In the genomic region with DNA sequence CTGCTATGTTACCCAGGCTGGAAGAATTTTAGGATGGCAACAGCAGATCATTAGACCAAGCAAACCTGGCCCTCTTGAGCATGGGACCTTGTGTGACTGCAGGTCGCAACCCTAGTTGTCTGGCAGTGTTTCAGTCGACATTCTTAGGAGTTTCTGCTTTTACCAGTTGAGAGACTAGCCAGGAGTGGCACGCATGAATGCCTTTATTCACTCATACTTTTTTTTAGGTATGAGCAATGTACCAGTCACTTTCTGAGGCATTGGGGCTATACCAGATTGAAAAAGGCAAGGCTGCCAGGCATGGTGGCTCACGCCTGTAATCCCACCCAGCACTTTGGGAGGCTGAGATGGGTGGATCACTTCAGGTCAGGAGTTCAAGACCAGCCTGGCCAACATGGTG, we compare ENCODE assay signal across 18 cellular contexts. TPM values are rescaled to one million over a fixed set of nuclear protein-coding genes. Genes with fewer than 3 reads are reported as not detected.
DNase-seq lines count a peak whose midpoint lies in the region; ATAC-seq and TF ChIP-seq lines count a peak whose summit lies in the region.
"Had no signal": no experiment of that assay in that cellular context is flagged by ENCODE, and none has a peak within 500 bp of the region (broad histone marks: within the 10 kb centered on the region; RNA-seq: fewer than 3 reads in every experiment).

No MANE protein-coding gene starts in this region.

- H3K9me3 ChIP-seq in HUES48 (ENCODE audit: control insufficient read depth, insufficient read depth, low read length), result no peaks in the 10 kb centered on the region
- H3K9me3 ChIP-seq: stomach had no signal

- CTCF ChIA-PET in WTC11 (lab: Charles Lee), result interaction anchor here (1.1 to 1.8 kb wide), 2 partner anchors 12 to 83 kb away, joined by 3 to 6 read pairs; no protein-coding TSS in a partner anchor

- peak overlapping the region; percentile 80 for H3K27ac Mint-ChIP-seq in WTC11
- no peak overlapping the region for H3K27ac Mint-ChIP-seq in activated naive CD4-positive, alpha-beta T cell treated with anti-CD3 and anti-CD28 coated beads, Interleukin-2, amount 50 U/mL, for 72 hours
- H3K27ac Mint-ChIP-seq: activated CD4-positive, alpha-beta T cell treated with anti-CD3 and anti-CD28 coated beads, Interleukin-2, amount 10 ng/mL, durations not matched to agents 7 days and 5 days had no signal

- H3K27me3 ChIP-seq in HUES48 (ENCODE audit: control insufficient read depth, insufficient read depth, low read length) (no peaks in the 10 kb centered on the region), foreskin keratinocyte (no peaks in the 10 kb centered on the region)
- H3K27me3 ChIP-seq: stomach had no signal

- H3K4me1 ChIP-seq in HUES48 (ENCODE audit: control insufficient read depth, insufficient read depth, low read length), result peaks cover 31% of the 10 kb centered on the region
- peaks cover 23% of the 10 kb centered on the region for H3K4me1 ChIP-seq in foreskin keratinocyte

- no peak overlapping the region for H3K4me3 Mint-ChIP-seq in WTC11
- H3K4me3 Mint-ChIP-seq: activated CD4-positive, alpha-beta T cell treated with anti-CD3 and anti-CD28 coated beads, Interleukin-2, amount 10 ng/mL, durations not matched to agents 7 days and 5 days had no signal

- H3K4me1 Mint-ChIP-seq in WTC11, result peaks cover 46% of the 10 kb centered on the region
- H3K4me1 Mint-ChIP-seq: activated CD4-positive, alpha-beta T cell treated with anti-CD3 and anti-CD28 coated beads, Interleukin-2, amount 10 ng/mL, durations not matched to agents 7 days and 5 days had no signal

- DNase-seq in AG09319 (ENCODE audit: extremely low read depth, low read depth), result peak; percentile 12
- DNase-seq in WTC11 (ENCODE audit: low spot score), result no peak
- DNase-seq in foreskin keratinocyte, result peak; percentile 86 to 94
- DNase-seq in middle frontal gyrus (ENCODE audit: extremely low spot score, low spot score), result no peak
- DNase-seq in NOMO-1 treated with DMSO at 0.1 percent for 48 hours (lab: John Stamatoyannopoulos, UW; ENCODE audit: unreplicated experiment), result no peak
- DNase-seq in COR-L47 (lab: John Stamatoyannopoulos, UW), result no peak
- no peak for DNase-seq in activated naive CD4-positive, alpha-beta T cell treated with anti-CD3 and anti-CD28 coated beads, Interleukin-2, amount 50 U/mL, for 72 hours (ENCODE audit: low spot score in 2 of 2)
- DNase-seq: activated CD4-positive, alpha-beta T cell treated with anti-CD3 and anti-CD28 coated beads, Interleukin-2, amount 10 ng/mL, durations not matched to agents 7 days and 5 days; activated T-cell treated with anti-CD3 and anti-CD28 coated beads, Interleukin-2, amount 50 U/mL, for 1 hour; midbrain; NCI-H2029 treated with DMSO at 0.1 percent for 48 hours; NCI-H774; SHP77; stomach; T-helper 9 cell had no signal

- TF ChIP-seq CTCF in AG09319 (IDR thresholded peaks at IDR 0.05; ENCODE audit: low read depth, low read length), result no peak
- TF ChIP-seq CTCF in WTC11 (IDR thresholded peaks at IDR 0.05), result no peak
- no peak for TF ChIP-seq CTCF in foreskin keratinocyte (conservative IDR thresholded peaks at IDR 0.05)

- H3K36me3 Mint-ChIP-seq in WTC11, result no peaks in the 10 kb centered on the region
- no peaks in the 10 kb centered on the region for H3K36me3 Mint-ChIP-seq in activated naive CD4-positive, alpha-beta T cell treated with anti-CD3 and anti-CD28 coated beads, Interleukin-2, amount 50 U/mL, for 72 hours

- POLR2A ChIA-PET in WTC11 (lab: Charles Lee), result no interaction called here

- H3K9me3 Mint-ChIP-seq in WTC11, result no peaks in the 10 kb centered on the region
- H3K9me3 Mint-ChIP-seq in activated naive CD4-positive, alpha-beta T cell treated with anti-CD3 and anti-CD28 coated beads, Interleukin-2, amount 50 U/mL, for 72 hours, result no peaks in the 10 kb centered on the region
- H3K9me3 Mint-ChIP-seq: activated CD4-positive, alpha-beta T cell treated with anti-CD3 and anti-CD28 coated beads, Interleukin-2, amount 10 ng/mL, durations not matched to agents 7 days and 5 days had no signal

- no peaks in the 10 kb centered on the region for H3K36me3 ChIP-seq in HUES48 (ENCODE audit: control insufficient read depth, insufficient read depth, low read length)
- H3K36me3 ChIP-seq: stomach had no signal

- no peaks in the 10 kb centered on the region for H3K27me3 Mint-ChIP-seq in WTC11 (ENCODE audit: low read depth)
- H3K27me3 Mint-ChIP-seq: activated CD4-positive, alpha-beta T cell treated with anti-CD3 and anti-CD28 coated beads, Interleukin-2, amount 10 ng/mL, durations not matched to agents 7 days and 5 days had no signal

- no peak overlapping the region for H3K4me3 ChIP-seq in HUES48 (ENCODE audit: low read depth, low read length)
- H3K4me3 ChIP-seq: coronary artery, stomach had no signal

- H3K9ac ChIP-seq in HUES48 (ENCODE audit: low read depth, low read length), result no peak overlapping the region

- H3K27ac ChIP-seq in HUES48 (ENCODE audit: low read depth, low read length) (peak overlapping the region; percentile 90), foreskin keratinocyte (peak overlapping the region; percentile 96)
- H3K27ac ChIP-seq: coronary artery, HL-60, stomach had no signal

- no peak for ATAC-seq in WTC11
- ATAC-seq in foreskin keratinocyte, result peak; percentile 73
- ATAC-seq in activated naive CD4-positive, alpha-beta T cell treated with anti-CD3 and anti-CD28 coated beads, Interleukin-2, amount 50 U/mL, for 72 hours, result no peak

TF ChIP-seq in WTC11, 78 proteins besides CTCF, POLR2A, EP300 and RAD21:
- TF ChIP-seq, protein P1, sequence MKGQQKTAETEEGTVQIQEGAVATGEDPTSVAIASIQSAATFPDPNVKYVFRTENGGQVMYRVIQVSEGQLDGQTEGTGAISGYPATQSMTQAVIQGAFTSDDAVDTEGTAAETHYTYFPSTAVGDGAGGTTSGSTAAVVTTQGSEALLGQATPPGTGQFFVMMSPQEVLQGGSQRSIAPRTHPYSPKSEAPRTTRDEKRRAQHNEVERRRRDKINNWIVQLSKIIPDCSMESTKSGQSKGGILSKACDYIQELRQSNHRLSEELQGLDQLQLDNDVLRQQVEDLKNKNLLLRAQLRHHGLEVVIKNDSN (CRISPR knock-in tag; IDR thresholded peaks at IDR 0.05), result no peak
- TF ChIP-seq, protein P2, sequence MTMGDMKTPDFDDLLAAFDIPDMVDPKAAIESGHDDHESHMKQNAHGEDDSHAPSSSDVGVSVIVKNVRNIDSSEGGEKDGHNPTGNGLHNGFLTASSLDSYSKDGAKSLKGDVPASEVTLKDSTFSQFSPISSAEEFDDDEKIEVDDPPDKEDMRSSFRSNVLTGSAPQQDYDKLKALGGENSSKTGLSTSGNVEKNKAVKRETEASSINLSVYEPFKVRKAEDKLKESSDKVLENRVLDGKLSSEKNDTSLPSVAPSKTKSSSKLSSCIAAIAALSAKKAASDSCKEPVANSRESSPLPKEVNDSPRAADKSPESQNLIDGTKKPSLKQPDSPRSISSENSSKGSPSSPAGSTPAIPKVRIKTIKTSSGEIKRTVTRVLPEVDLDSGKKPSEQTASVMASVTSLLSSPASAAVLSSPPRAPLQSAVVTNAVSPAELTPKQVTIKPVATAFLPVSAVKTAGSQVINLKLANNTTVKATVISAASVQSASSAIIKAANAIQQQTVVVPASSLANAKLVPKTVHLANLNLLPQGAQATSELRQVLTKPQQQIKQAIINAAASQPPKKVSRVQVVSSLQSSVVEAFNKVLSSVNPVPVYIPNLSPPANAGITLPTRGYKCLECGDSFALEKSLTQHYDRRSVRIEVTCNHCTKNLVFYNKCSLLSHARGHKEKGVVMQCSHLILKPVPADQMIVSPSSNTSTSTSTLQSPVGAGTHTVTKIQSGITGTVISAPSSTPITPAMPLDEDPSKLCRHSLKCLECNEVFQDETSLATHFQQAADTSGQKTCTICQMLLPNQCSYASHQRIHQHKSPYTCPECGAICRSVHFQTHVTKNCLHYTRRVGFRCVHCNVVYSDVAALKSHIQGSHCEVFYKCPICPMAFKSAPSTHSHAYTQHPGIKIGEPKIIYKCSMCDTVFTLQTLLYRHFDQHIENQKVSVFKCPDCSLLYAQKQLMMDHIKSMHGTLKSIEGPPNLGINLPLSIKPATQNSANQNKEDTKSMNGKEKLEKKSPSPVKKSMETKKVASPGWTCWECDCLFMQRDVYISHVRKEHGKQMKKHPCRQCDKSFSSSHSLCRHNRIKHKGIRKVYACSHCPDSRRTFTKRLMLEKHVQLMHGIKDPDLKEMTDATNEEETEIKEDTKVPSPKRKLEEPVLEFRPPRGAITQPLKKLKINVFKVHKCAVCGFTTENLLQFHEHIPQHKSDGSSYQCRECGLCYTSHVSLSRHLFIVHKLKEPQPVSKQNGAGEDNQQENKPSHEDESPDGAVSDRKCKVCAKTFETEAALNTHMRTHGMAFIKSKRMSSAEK (CRISPR knock-in tag; IDR thresholded peaks at IDR 0.05; ENCODE audit: borderline replicate concordance), result no peak
- TF ChIP-seq FOXJ3 (CRISPR knock-in tag; IDR thresholded peaks at IDR 0.05; ENCODE audit: borderline replicate concordance), result no peak

RNA-seq across cellular contexts. Expression of a gene that starts 28.2 kb away (rescaled TPM):
- total RNA-seq in WTC11 (2021), result 54.4 to 66.9 TPM (median 56.0 TPM) in 3 replicates
- 9.1 and 15.1 TPM in 2 replicates for total RNA-seq in foreskin keratinocyte
- 4.8 and 9.0 TPM in 2 replicates for polyA plus RNA-seq in foreskin keratinocyte
- total RNA-seq in activated naive CD4-positive, alpha-beta T cell treated with anti-CD3 and anti-CD28 coated beads, Interleukin-2, amount 50 U/mL, for 72 hours, result under 1 TPM; 0.31 to 0.61 TPM

RNA-seq across cellular contexts. Expression of a gene that starts 55.1 kb away (rescaled TPM):
- 115 to 134 TPM (median 132 TPM) in 3 replicates for total RNA-seq in WTC11 (2021)
- 112 and 113 TPM in 2 replicates for total RNA-seq in foreskin keratinocyte
- 145 and 156 TPM in 2 replicates for polyA plus RNA-seq in foreskin keratinocyte
- 100 to 1,000 TPM in 1 of 2 donors, 10 to 100 TPM in 1; 94.6 to 135 TPM for total RNA-seq in activated naive CD4-positive, alpha-beta T cell treated with anti-CD3 and anti-CD28 coated beads, Interleukin-2, amount 50 U/mL, for 72 hours

RNA-seq across cellular contexts. Expression of a gene that starts 55.2 kb away (rescaled TPM):
- total RNA-seq in WTC11 (2021) (71.0 to 85.7 TPM (median 74.4 TPM) in 3 replicates), foreskin keratinocyte (50.6 and 55.4 TPM in 2 replicates)
- 49.5 and 63.3 TPM in 2 replicates for polyA plus RNA-seq in foreskin keratinocyte
- 10 to 100 TPM; 56.0 to 86.7 TPM for total RNA-seq in activated naive CD4-positive, alpha-beta T cell treated with anti-CD3 and anti-CD28 coated beads, Interleukin-2, amount 50 U/mL, for 72 hours

Comparison
In these comparisons a context has a peak if more than half of its experiments do, and no peak if none do; other contexts are left out.
1. DNase-seq: peak in AG09319 (single experiment) and foreskin keratinocyte (2 of 2); none in WTC11 (single experiment), middle frontal gyrus (single experiment), NOMO-1 treated with DMSO at 0.1 percent for 48 hours (single experiment), COR-L47 (single experiment) and activated naive CD4-positive, alpha-beta T cell treated with anti-CD3 and anti-CD28 coated beads, Interleukin-2, amount 50 U/mL, for 72 hours (0 of 2).